1 cellular context compared by ENCODE assay signal in the genomic region with DNA sequence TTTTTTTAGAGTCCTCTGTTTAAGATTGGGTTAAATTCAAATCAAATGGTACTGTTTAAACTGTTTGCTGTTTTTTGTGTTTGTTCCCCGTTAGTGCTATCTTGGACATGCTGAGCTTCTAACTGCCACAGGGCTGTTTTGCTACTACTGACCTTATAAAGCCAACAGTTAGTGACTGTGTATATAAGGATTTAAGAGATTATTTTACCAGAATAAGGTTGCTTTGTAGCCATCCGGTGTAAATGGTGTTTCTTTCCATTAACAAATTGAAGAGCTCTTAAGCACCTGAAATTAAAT.
TF ChIP-seq lines count a peak whose summit lies in the region.

No MANE protein-coding gene starts in this region.

TF ChIP-seq in H1, 55 proteins besides CTCF, POLR2A, EP300 and RAD21:
- TF ChIP-seq TAF1 (IDR thresholded peaks at IDR 0.05; ENCODE audit: low read depth, low read length): no peak
- TF ChIP-seq ASH2L (IDR thresholded peaks at IDR 0.05; ENCODE audit: low read length): no peak
- TF ChIP-seq CEBPB (IDR thresholded peaks at IDR 0.05; ENCODE audit: low read depth, low read length): no peak
- TF ChIP-seq SP2 (IDR thresholded peaks at IDR 0.05; ENCODE audit: low read length): no peak
- TF ChIP-seq SAP30 (IDR thresholded peaks at IDR 0.05; ENCODE audit: insufficient read depth, insufficient replicate concordance, low read length): no peak
- TF ChIP-seq SUZ12 (IDR thresholded peaks at IDR 0.05; ENCODE audit: low read length): no peak
- TF ChIP-seq BACH1 (IDR thresholded peaks at IDR 0.05; ENCODE audit: low read length): no peak
- TF ChIP-seq TBP (IDR thresholded peaks at IDR 0.05; ENCODE audit: low read depth, low read length): no peak
- no peak for TF ChIP-seq BRCA1 (IDR thresholded peaks at IDR 0.05; ENCODE audit: low read depth, low read length)
